Comparison of ENCODE assay signal across 1 cellular context in the genomic region with DNA sequence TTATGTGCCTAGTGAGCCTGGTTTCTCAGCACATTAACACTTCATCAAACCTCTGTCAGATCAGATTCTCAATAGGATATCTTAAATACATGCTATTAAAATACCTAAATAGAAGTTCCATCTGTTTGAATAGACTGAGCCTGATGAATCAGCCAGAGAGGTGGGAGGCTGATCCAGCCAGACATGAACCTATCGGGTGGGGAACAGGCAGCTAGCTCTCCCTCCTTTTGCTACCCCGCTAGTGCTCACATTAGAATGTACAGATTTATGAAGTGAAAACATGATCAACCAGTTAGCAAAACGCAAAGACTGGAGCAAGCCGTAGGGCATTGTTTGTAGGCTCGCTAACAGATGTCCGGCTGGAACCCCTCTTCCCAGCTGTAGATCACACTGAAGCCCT.
TF ChIP-seq lines count a peak whose summit lies in the region.

No MANE protein-coding gene starts in this region.

TF ChIP-seq in GM23338, 12 proteins besides CTCF, POLR2A, EP300 and RAD21 (continued from another document):
- no peak for TF ChIP-seq REST (IDR thresholded peaks at IDR 0.05; ENCODE audit: unreplicated experiment)
- TF ChIP-seq STAT1 (IDR thresholded peaks at IDR 0.05; ENCODE audit: unreplicated experiment) = no peak
- TF ChIP-seq EZH2phosphoT487 (IDR thresholded peaks at IDR 0.05; ENCODE audit: unreplicated experiment) = no peak
- no peak for TF ChIP-seq POLR2AphosphoS5 (IDR thresholded peaks at IDR 0.05; ENCODE audit: low read depth)
- no peak for TF ChIP-seq NANOG (IDR thresholded peaks at IDR 0.05; ENCODE audit: borderline replicate concordance)
- TF ChIP-seq ZNF114 (CRISPR knock-in tag; IDR thresholded peaks at IDR 0.05) = no peak
- TF ChIP-seq JUNB (IDR thresholded peaks at IDR 0.05; ENCODE audit: unreplicated experiment) = no peak
- TF ChIP-seq EZH2 (IDR thresholded peaks at IDR 0.05; ENCODE audit: low read depth, unreplicated experiment) = no peak
TF ChIP-seq in GM23338: peak in this region for 0.
